ENCODE assay signal across 23 cellular contexts in the genomic region with DNA sequence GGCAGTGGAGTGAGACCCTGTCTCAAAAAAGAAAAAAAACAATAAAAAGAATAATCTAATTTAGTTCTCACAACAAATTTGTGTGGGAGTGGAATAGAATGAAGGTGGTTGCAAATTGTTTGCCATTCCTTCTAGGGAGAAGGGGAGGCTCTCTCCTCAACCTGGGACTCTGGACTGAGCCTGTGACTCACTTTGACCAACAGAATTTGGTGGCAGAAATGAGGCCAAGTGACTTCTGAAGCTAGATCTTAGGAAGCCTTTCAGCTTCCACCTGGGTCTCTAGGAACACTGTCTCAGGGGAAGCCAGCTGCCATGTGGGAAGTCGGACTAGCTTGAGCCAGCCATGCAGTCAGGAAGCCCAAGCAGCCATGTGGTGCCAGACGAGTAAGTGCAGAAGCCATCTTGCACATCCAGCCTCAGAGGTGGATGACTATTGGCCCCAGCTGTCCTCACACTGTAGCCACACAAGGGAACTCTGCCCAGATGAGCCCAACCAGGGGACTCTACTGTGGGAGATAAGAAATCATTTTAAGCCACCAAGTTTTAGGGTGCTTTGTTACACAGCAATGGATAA. TPM values are rescaled to one million over a fixed set of nuclear protein-coding genes. Genes with fewer than 3 reads are reported as not detected.
DNase-seq lines count a peak whose midpoint lies in the region; ATAC-seq and TF ChIP-seq lines count a peak whose summit lies in the region.
"Had no signal": no experiment of that assay in that cellular context is flagged by ENCODE, and none has a peak within 500 bp of the region (broad histone marks: within the 10 kb centered on the region; RNA-seq: fewer than 3 reads in every experiment).

No MANE protein-coding gene starts in this region.

- ATAC-seq in SK-N-SH treated with all-trans-retinoic acid at 6 μM for 48 hours = no peak
- no peak for ATAC-seq in lower lobe of right lung
- ATAC-seq in upper lobe of right lung = no peak
- ATAC-seq in GM18858 (IDR thresholded peaks at IDR 0.05; ENCODE audit: unreplicated experiment) = no peak

- H3F3A ChIP-seq in SK-N-SH (replicated peaks; ENCODE audit: insufficient read depth) = peaks cover 3% of the 10 kb centered on the region

- no peaks in the 10 kb centered on the region for H3K9me3 ChIP-seq in SK-N-SH
- no peaks in the 10 kb centered on the region for H3K9me3 ChIP-seq in duodenal mucosa (ENCODE audit: control insufficient read depth in 1 of 2, low read length in 2 of 2)
- no peaks in the 10 kb centered on the region for H3K9me3 ChIP-seq in lower lobe of right lung
- H3K9me3 ChIP-seq in upper lobe of right lung = no peaks in the 10 kb centered on the region
- no peaks in the 10 kb centered on the region for H3K9me3 ChIP-seq in sigmoid colon

- H3K79me2 ChIP-seq in SK-N-SH (ENCODE audit: insufficient read depth) = no peaks in the 10 kb centered on the region; the same call in 1 of the 2 replicates

- DNase-seq in SK-N-SH (no peak), lower lobe of right lung (no peak), upper lobe of right lung (no peak), sigmoid colon (no peak), progenitor cell of endocrine pancreas (ENCODE audit: low spot score, unreplicated experiment) (no peak)
- DNase-seq: CD4-positive, CD25-positive, alpha-beta regulatory T cell; COR-L47; EL; GOT3; MV-4-11; NCI-H187; NCI-H2107; NCI-H2227 treated with DMSO at 0.1 percent for 48 hours; NCI-H510A treated with DMSO at 0.1 percent for 48 hours; NCI-H774; OCI-M1; SIG-M5 had no signal

- CTCF ChIA-PET in SK-N-SH (lab: Yijun Ruan, JAX) = interaction anchor here (0.7 to 1.2 kb wide), 2 partner anchors 12 to 15 kb away, joined by 3 read pairs; a partner anchor contains a TSS

- no peak overlapping the region for H2AFZ ChIP-seq in SK-N-SH (ENCODE audit: low read depth)

- no peak for TF ChIP-seq POLR2A in sigmoid colon (IDR thresholded peaks at IDR 0.05)

- no peak for TF ChIP-seq EP300 in SK-N-SH (IDR thresholded peaks at IDR 0.05; ENCODE audit: borderline replicate concordance in 1 of 2, low read depth in 1 of 2, low read length in 1 of 2)
- TF ChIP-seq EP300 in sigmoid colon (IDR thresholded peaks at IDR 0.05) = no peak

- H3K36me3 Mint-ChIP-seq in progenitor cell of endocrine pancreas (ENCODE audit: insufficient read depth) = peaks cover 22% of the 10 kb centered on the region

- H3K9me3 Mint-ChIP-seq in progenitor cell of endocrine pancreas (ENCODE audit: low read depth) = peaks cover 4% of the 10 kb centered on the region
- H3K9me3 Mint-ChIP-seq: CD4-positive, CD25-positive, alpha-beta regulatory T cell had no signal

- no peak overlapping the region for H3K4me2 ChIP-seq in SK-N-SH
- H3K4me2 ChIP-seq: KMS-11 had no signal

- no peak overlapping the region for H3K4me3 ChIP-seq in SK-N-SH (ENCODE audit: low read depth in 2 of 2, low read length in 1 of 2)
- H3K4me3 ChIP-seq in duodenal mucosa (ENCODE audit: low read depth in 1 of 2, low read length in 2 of 2) = no peak overlapping the region
- H3K4me3 ChIP-seq in lower lobe of right lung = no peak overlapping the region
- no peak overlapping the region for H3K4me3 ChIP-seq in upper lobe of right lung
- no peak overlapping the region for H3K4me3 ChIP-seq in sigmoid colon

- H3K36me3 ChIP-seq in SK-N-SH (replicated peaks in 1 of 2; ENCODE audit: control insufficient read depth in 1 of 2, insufficient read depth in 2 of 2, low read length in 1 of 2) = peaks cover 0 to 15% of the 10 kb centered on the region in 2 experiments
- H3K36me3 ChIP-seq in duodenal mucosa (ENCODE audit: control insufficient read depth in 1 of 2, insufficient read depth in 2 of 2, low read length in 2 of 2) = peaks cover 30 to 48% of the 10 kb centered on the region in 2 donors
- H3K36me3 ChIP-seq in lower lobe of right lung = peaks cover 64% of the 10 kb centered on the region
- peaks cover 49% of the 10 kb centered on the region for H3K36me3 ChIP-seq in upper lobe of right lung
- H3K36me3 ChIP-seq in sigmoid colon = peaks cover 29 to 80% (median 48%) of the 10 kb centered on the region in 4 donors

- H3K9me2 ChIP-seq in SK-N-SH = no peaks in the 10 kb centered on the region

- H3K4me1 ChIP-seq in SK-N-SH (ENCODE audit: control insufficient read depth in 1 of 2, insufficient read depth in 2 of 2, low read depth in 1 of 2, low read length in 1 of 2) = peaks cover 0 to 2% of the 10 kb centered on the region in 2 experiments; a peak in 1 of 4 replicates
- peaks cover 43 to 46% of the 10 kb centered on the region in 2 donors for H3K4me1 ChIP-seq in duodenal mucosa (ENCODE audit: control insufficient read depth in 1 of 2, insufficient read depth in 2 of 2, low read length in 2 of 2)
- peaks cover 55% of the 10 kb centered on the region for H3K4me1 ChIP-seq in lower lobe of right lung
- H3K4me1 ChIP-seq in upper lobe of right lung = peaks cover 40% of the 10 kb centered on the region
- H3K4me1 ChIP-seq in sigmoid colon = peaks cover 0 to 28% (median 22%) of the 10 kb centered on the region in 4 donors

- no peaks in the 10 kb centered on the region for H4K20me1 ChIP-seq in SK-N-SH (ENCODE audit: insufficient read depth)

- no peak overlapping the region for H3K27ac Mint-ChIP-seq in progenitor cell of endocrine pancreas
- H3K27ac Mint-ChIP-seq: B cell; CD4-positive, CD25-positive, alpha-beta regulatory T cell had no signal

- H3K4me3 Mint-ChIP-seq in progenitor cell of endocrine pancreas (ENCODE audit: low read depth) = no peak overlapping the region
- H3K4me3 Mint-ChIP-seq: B cell had no signal

- H3K4me1 Mint-ChIP-seq in progenitor cell of endocrine pancreas (ENCODE audit: low read depth) = peaks cover 8% of the 10 kb centered on the region
- H3K4me1 Mint-ChIP-seq: CD4-positive, CD25-positive, alpha-beta regulatory T cell had no signal

- POLR2A ChIA-PET in SK-N-SH (lab: Yijun Ruan, JAX) = no interaction called here

- 100% methylated on average over 1 of the region's 2 CpGs for WGBS in SK-N-SH (ENCODE audit: low lambda C conversion rate)
- WGBS in sigmoid colon, 2 donors = 94 to 97% methylated on average over 2 of the region's 2 CpGs

- no peak for TF ChIP-seq RAD21 in SK-N-SH (IDR thresholded peaks at IDR 0.05; ENCODE audit: low read length)

- no peak for TF ChIP-seq CTCF in SK-N-SH (IDR thresholded peaks at IDR 0.05)
- TF ChIP-seq CTCF in lower lobe of right lung (IDR thresholded peaks at IDR 0.05) = no peak
- TF ChIP-seq CTCF in upper lobe of right lung (IDR thresholded peaks at IDR 0.05) = no peak
- TF ChIP-seq CTCF in sigmoid colon (IDR thresholded peaks at IDR 0.05) = no peak
- no peak for TF ChIP-seq CTCF in progenitor cell of endocrine pancreas (IDR thresholded peaks at IDR 0.05; ENCODE audit: unreplicated experiment)

- intact Hi-C loops in lower lobe of right lung (cut with DNase I) (no loop called here), upper lobe of right lung (cut with DNase I) (no loop called here), sigmoid colon (cut with DNase I) (no loop called here)

- no peak overlapping the region for H3K9ac ChIP-seq in SK-N-SH
- H3K9ac ChIP-seq in duodenal mucosa (ENCODE audit: low read depth in 1 of 2, low read length in 2 of 2) = no peak overlapping the region
- H3K9ac ChIP-seq: KMS-11 had no signal

- H3K27ac ChIP-seq in SK-N-SH (ENCODE audit: low read depth in 2 of 2, low read length in 1 of 2) = no peak overlapping the region
- H3K27ac ChIP-seq in duodenal mucosa (ENCODE audit: low read depth, low read length) = peak overlapping the region; percentile 15
- H3K27ac ChIP-seq in lower lobe of right lung = peak overlapping the region; percentile 95
- H3K27ac ChIP-seq in upper lobe of right lung = peak overlapping the region; percentile 20
- H3K27ac ChIP-seq in sigmoid colon = no peak overlapping the region
- H3K27ac ChIP-seq: 22Rv1, KMS-11 had no signal

- no peaks in the 10 kb centered on the region for H3K27me3 Mint-ChIP-seq in progenitor cell of endocrine pancreas
- H3K27me3 Mint-ChIP-seq: B cell had no signal

- H3K27me3 ChIP-seq in SK-N-SH (ENCODE audit: insufficient read depth) (no peaks in the 10 kb centered on the region), duodenal mucosa (ENCODE audit: control insufficient read depth in 1 of 2, insufficient read depth in 2 of 2, low read length in 2 of 2) (no peaks in the 10 kb centered on the region), lower lobe of right lung (ENCODE audit: low read depth) (no peaks in the 10 kb centered on the region), upper lobe of right lung (no peaks in the 10 kb centered on the region), sigmoid colon (no peaks in the 10 kb centered on the region)

TF ChIP-seq in SK-N-SH treated with all-trans-retinoic acid at 6 μM for 48 hours, 23 proteins besides CTCF, POLR2A, EP300 and RAD21 (continues in another document):
- TF ChIP-seq CSDC2 (CRISPR knock-in tag; IDR thresholded peaks at IDR 0.05) (no peak), BACH2 (CRISPR knock-in tag; IDR thresholded peaks at IDR 0.05; ENCODE audit: borderline replicate concordance) (no peak)

TF ChIP-seq in SK-N-SH, 30 proteins besides CTCF, POLR2A, EP300 and RAD21 (continues in another document):
- no peak for TF ChIP-seq SIN3A (IDR thresholded peaks at IDR 0.05; ENCODE audit: borderline replicate concordance, low read depth, low read length)
- TF ChIP-seq, protein P1, sequence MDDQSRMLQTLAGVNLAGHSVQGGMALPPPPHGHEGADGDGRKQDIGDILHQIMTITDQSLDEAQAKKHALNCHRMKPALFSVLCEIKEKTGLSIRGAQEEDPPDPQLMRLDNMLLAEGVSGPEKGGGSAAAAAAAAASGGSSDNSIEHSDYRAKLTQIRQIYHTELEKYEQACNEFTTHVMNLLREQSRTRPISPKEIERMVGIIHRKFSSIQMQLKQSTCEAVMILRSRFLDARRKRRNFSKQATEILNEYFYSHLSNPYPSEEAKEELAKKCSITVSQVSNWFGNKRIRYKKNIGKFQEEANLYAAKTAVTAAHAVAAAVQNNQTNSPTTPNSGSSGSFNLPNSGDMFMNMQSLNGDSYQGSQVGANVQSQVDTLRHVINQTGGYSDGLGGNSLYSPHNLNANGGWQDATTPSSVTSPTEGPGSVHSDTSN (IDR thresholded peaks at IDR 0.05) = no peak

RNA-seq across cellular contexts. Expression of a gene that starts 14.4 kb away (rescaled TPM):
- 60.4 and 67.5 TPM in 2 replicates for polyA plus RNA-seq in SK-N-SH (2012; rRNA removed)
- 48.3 and 62.1 TPM in 2 replicates for polyA plus RNA-seq in SK-N-SH (2012; cell fraction: cytosol; rRNA removed)
- polyA plus RNA-seq in SK-N-SH (2012; cell fraction: nucleus; rRNA removed) = 45.4 and 55.7 TPM in 2 replicates
- 499 TPM for total RNA-seq in lower lobe of right lung
- total RNA-seq in upper lobe of right lung = 329 TPM
- total RNA-seq in sigmoid colon = 100 to 1,000 TPM; 112 to 132 (median 126) TPM
- 100 to 1,000 TPM; 195 to 348 (median 225) TPM for polyA plus RNA-seq in sigmoid colon
- total RNA-seq in progenitor cell of endocrine pancreas = 47.3 and 47.6 TPM in 2 replicates

Comparison
In these comparisons a context has a peak if more than half of its experiments do, and no peak if none do; other contexts are left out.
1. H3K27ac ChIP-seq: peak in duodenal mucosa (single experiment), lower lobe of right lung (single experiment) and upper lobe of right lung (single experiment); none in SK-N-SH (0 of 2) and sigmoid colon (0 of 4).